Comparison of ENCODE assay signal across 27 cellular contexts in genomic region chr4:14361084-14361483, GRCh38.
"Had no signal": no experiment of that assay in that cellular context is flagged by ENCODE, and none has a peak within 500 bp of the region (broad histone marks: within the 10 kb centered on the region; RNA-seq: fewer than 3 reads in every experiment).

No MANE protein-coding gene starts in this region.

- H3K4me1 ChIP-seq: ascending aorta, Peyer's patch, SJSA1 had no signal

- DNase-seq: activated CD4-positive, alpha-beta T cell treated with anti-CD3 and anti-CD28 coated beads, Interleukin-2, amount 10 ng/mL, durations not matched to agents 24 days and 14 days; activated CD4-positive, alpha-beta T cell treated with anti-CD3 and anti-CD28 coated beads, Interleukin-2, amount 50 U/mL, for 4 hours; activated CD8-positive, alpha-beta T cell treated with anti-CD3 and anti-CD28 coated beads, Interleukin-2, amount 10 ng/mL, durations not matched to agents 7 days and 5 days; activated gamma-delta T cell; activated naive CD4-positive, alpha-beta T cell treated with Interleukin-2 at 50 U/mL for 16 hours; activated naive CD8-positive, alpha-beta T cell treated with anti-CD3 and anti-CD28 coated beads, Interleukin-2, amount 10 ng/mL, durations not matched to agents 7 days and 5 days; activated T-cell treated with anti-CD3 and anti-CD28 coated beads, Interleukin-2, amount 50 U/mL, for 24 hours; amygdala; Kasumi-1; KG1; NCI-H1092 treated with DMSO at 0.1 percent for 48 hours; NCI-H146; NCI-H187 treated with DMSO at 0.1 percent for 48 hours; NCI-H2081; NCI-H2171 treated with DMSO at 0.1 percent for 48 hours; NCI-H2227 treated with DMSO at 0.1 percent for 48 hours; NCI-H446; NCI-H510A treated with DMSO at 0.1 percent for 48 hours; NCI-H82; PC-3; Peyer's patch; RPMI8226; SHP77 treated with DMSO at 0.1 percent for 48 hours had no signal

- ATAC-seq: activated CD8-positive, alpha-beta T cell treated with anti-CD3 and anti-CD28 coated beads, Interleukin-2, amount 10 ng/mL, durations not matched to agents 7 days and 5 days; PC-3 had no signal

- H3K4me2 ChIP-seq: SK-N-SH had no signal

- H3K36me3 ChIP-seq: ascending aorta, Peyer's patch, SJSA1 had no signal

- H3K9me2 ChIP-seq: SK-N-SH had no signal

- H3K27me3 ChIP-seq: ascending aorta, Peyer's patch, SJSA1 had no signal

- H3K4me3 ChIP-seq: ascending aorta, Peyer's patch, SJSA1 had no signal

- FAIRE-seq: TTC549 had no signal

- H3K27ac ChIP-seq: ascending aorta, Peyer's patch, SJSA1 had no signal

- H3K9ac ChIP-seq: SK-N-SH had no signal

- H3K9me3 ChIP-seq: ascending aorta, Peyer's patch, SJSA1, SK-N-SH had no signal
